Comparison of ENCODE assay signal across 10 cellular contexts in the genomic region with DNA sequence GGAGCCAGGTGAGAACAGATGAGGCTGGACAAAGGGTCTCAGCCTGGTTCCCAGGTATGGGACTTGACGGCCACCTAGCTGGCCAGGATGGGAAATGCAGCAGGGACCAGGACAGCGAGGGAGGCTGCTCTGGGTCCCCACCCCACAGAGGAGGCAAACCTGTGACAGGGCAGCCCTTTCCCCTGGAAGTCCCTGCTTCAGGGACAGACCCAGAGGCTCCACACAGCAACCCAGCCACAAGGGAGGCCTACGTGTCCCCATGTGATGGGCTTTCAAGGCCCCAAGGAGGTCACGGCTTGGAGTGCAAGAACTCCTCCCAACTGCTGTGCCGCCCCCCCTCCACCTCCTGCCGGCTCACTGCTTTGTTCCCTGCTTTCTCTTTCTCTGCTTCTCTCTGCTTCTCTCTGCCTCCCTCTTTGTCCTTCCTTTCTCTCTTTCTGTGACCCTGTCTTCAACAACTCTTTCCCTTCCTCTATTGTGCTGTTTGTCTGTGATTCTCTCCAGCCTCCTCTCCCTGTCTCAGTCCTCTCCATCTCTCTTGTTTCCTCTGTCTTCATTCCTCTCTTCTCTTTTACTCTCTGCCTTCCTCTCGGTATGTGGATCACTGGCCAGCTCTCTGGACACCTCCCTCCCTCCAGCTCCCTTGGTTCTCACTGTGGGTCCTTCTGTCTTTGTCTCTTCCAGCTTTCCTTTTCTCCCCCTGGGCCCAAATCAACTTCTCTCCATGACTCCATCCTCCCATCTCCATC. TPM values are rescaled to one million over a fixed set of nuclear protein-coding genes. Genes with fewer than 3 reads are reported as not detected.
DNase-seq lines count a peak whose midpoint lies in the region; ATAC-seq and TF ChIP-seq lines count a peak whose summit lies in the region.
"Had no signal": no experiment of that assay in that cellular context is flagged by ENCODE, and none has a peak within 500 bp of the region (broad histone marks: within the 10 kb centered on the region; RNA-seq: fewer than 3 reads in every experiment).

No MANE protein-coding gene starts in this region.

- TF ChIP-seq RAD21 in Ishikawa (IDR thresholded peaks at IDR 0.05; ENCODE audit: low read depth): peak; percentile 90

- peak overlapping the region; percentile 63 for H3K4me2 ChIP-seq in neural progenitor cell

- no peaks in the 10 kb centered on the region for H3F3A ChIP-seq in neural progenitor cell (ENCODE audit: low read depth)

- no peaks in the 10 kb centered on the region for H3K27me3 ChIP-seq in colonic mucosa
- peaks cover 24% of the 10 kb centered on the region for H3K27me3 ChIP-seq in neural progenitor cell

- no peak overlapping the region for H3K27ac ChIP-seq in colonic mucosa
- no peak overlapping the region for H3K27ac ChIP-seq in neural progenitor cell
- H3K27ac ChIP-seq: skin epidermis had no signal

- H3K9me3 ChIP-seq in colonic mucosa: no peaks in the 10 kb centered on the region
- H3K9me3 ChIP-seq in neural progenitor cell (ENCODE audit: low read depth): no peaks in the 10 kb centered on the region

- DNase-seq in Calu3 (peak; percentile 65), colonic mucosa (no peak), neural progenitor cell (ENCODE audit: low spot score) (peak; percentile 66), GM19240 (ENCODE audit: insufficient read length, low spot score) (no peak), pons (ENCODE audit: low spot score) (no peak), NCI-H2107 (lab: John Stamatoyannopoulos, UW) (no peak)
- DNase-seq: activated CD4-positive, alpha-beta T cell treated with anti-CD3 and anti-CD28 coated beads for 1 hour had no signal

- H3K4me1 Mint-ChIP-seq in Calu3 (ENCODE audit: low read depth, unreplicated experiment): peaks cover 6% of the 10 kb centered on the region
- peaks cover 16% of the 10 kb centered on the region for H3K4me1 Mint-ChIP-seq in neural progenitor cell

- peaks cover 77% of the 10 kb centered on the region for H3K27me3 Mint-ChIP-seq in Calu3 (ENCODE audit: unreplicated experiment)
- H3K27me3 Mint-ChIP-seq in neural progenitor cell (ENCODE audit: insufficient read depth, low read depth): peaks cover 2% of the 10 kb centered on the region

- peak overlapping the region; percentile 92 for H2AFZ ChIP-seq in neural progenitor cell (replicated peaks)

- H3K4me3 ChIP-seq in colonic mucosa: no peak overlapping the region
- no peak overlapping the region for H3K4me3 ChIP-seq in neural progenitor cell
- H3K4me3 ChIP-seq: skin epidermis had no signal

- CTCF ChIA-PET in Calu3 (lab: Charles Lee): interaction anchor here (1.0 to 2.8 kb wide), 3 partner anchors 15 to 128 kb away, joined by 3 to 17 read pairs (median 4); partner anchors contain the start of gene ZCCHC24

- no peak for ATAC-seq in HG03521 (IDR thresholded peaks at IDR 0.05; ENCODE audit: unreplicated experiment)

- H3K9me3 Mint-ChIP-seq in Calu3 (ENCODE audit: low read depth, unreplicated experiment) (no peaks in the 10 kb centered on the region), neural progenitor cell (peaks cover 6% of the 10 kb centered on the region)

- H3K27ac Mint-ChIP-seq in Calu3 (ENCODE audit: unreplicated experiment) (no peak overlapping the region), neural progenitor cell (peak overlapping the region; percentile 1)

- H3K79me2 ChIP-seq in neural progenitor cell (ENCODE audit: low read depth): no peaks in the 10 kb centered on the region

- H4K20me1 ChIP-seq in neural progenitor cell (ENCODE audit: low read depth): no peaks in the 10 kb centered on the region

- TF ChIP-seq CTCF in Calu3 (IDR thresholded peaks at IDR 0.05; ENCODE audit: unreplicated experiment): peak; percentile 75
- TF ChIP-seq CTCF in colonic mucosa (IDR thresholded peaks at IDR 0.05): peak; percentile 30
- peak; percentile 60 for TF ChIP-seq CTCF in neural progenitor cell (IDR thresholded peaks at IDR 0.05)

- no peak for TF ChIP-seq EP300 in Ishikawa (IDR thresholded peaks at IDR 0.05; ENCODE audit: borderline replicate concordance)

- intact Hi-C loops in Calu3 (cut with micrococcal nuclease; ENCODE audit: unreplicated experiment): loop anchor here (2.0 kb wide), 1 partner anchor 128 kb away; no protein-coding TSS in a partner anchor
- intact Hi-C loops in colonic mucosa (cut with DNase I): no loop called here

- BruUV-seq in Calu3 (replicated peaks; lab: Mats Ljungman, UMichigan): no TSS peak

- H3K4me1 ChIP-seq in colonic mucosa (no peaks in the 10 kb centered on the region), neural progenitor cell (peaks cover 6% of the 10 kb centered on the region)

- no peak overlapping the region for H3K9ac ChIP-seq in colonic mucosa (ENCODE audit: low read depth in 2 of 2, low read length in 2 of 2)
- no peak overlapping the region for H3K9ac ChIP-seq in neural progenitor cell

- H3K36me3 ChIP-seq in colonic mucosa (no peaks in the 10 kb centered on the region), neural progenitor cell (no peaks in the 10 kb centered on the region)

- H3K4me3 Mint-ChIP-seq in Calu3 (ENCODE audit: low read depth, unreplicated experiment) (no peak overlapping the region), neural progenitor cell (no peak overlapping the region)

- H3K36me3 Mint-ChIP-seq in Calu3 (ENCODE audit: insufficient read depth, unreplicated experiment): no peaks in the 10 kb centered on the region
- H3K36me3 Mint-ChIP-seq in neural progenitor cell: no peaks in the 10 kb centered on the region

TF ChIP-seq in Ishikawa, 13 proteins besides CTCF, POLR2A, EP300 and RAD21:
- TF ChIP-seq, protein P1, sequence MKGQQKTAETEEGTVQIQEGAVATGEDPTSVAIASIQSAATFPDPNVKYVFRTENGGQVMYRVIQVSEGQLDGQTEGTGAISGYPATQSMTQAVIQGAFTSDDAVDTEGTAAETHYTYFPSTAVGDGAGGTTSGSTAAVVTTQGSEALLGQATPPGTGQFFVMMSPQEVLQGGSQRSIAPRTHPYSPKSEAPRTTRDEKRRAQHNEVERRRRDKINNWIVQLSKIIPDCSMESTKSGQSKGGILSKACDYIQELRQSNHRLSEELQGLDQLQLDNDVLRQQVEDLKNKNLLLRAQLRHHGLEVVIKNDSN (IDR thresholded peaks at IDR 0.05): no peak
- TF ChIP-seq NFIC (IDR thresholded peaks at IDR 0.05) (no peak), YY1 (IDR thresholded peaks at IDR 0.05; ENCODE audit: low read depth) (no peak), EGR1 (IDR thresholded peaks at IDR 0.05) (no peak), CEBPB (IDR thresholded peaks at IDR 0.05) (no peak), TAF1 (IDR thresholded peaks at IDR 0.05; ENCODE audit: low read depth) (no peak), TCF12 (IDR thresholded peaks at IDR 0.05; ENCODE audit: low read depth) (no peak), ZBTB7A (IDR thresholded peaks at IDR 0.05; ENCODE audit: low read depth) (no peak), FOXM1 (IDR thresholded peaks at IDR 0.05; ENCODE audit: borderline replicate concordance, low read depth) (no peak), CREB1 (IDR thresholded peaks at IDR 0.05; ENCODE audit: low read depth) (no peak), TEAD4 (IDR thresholded peaks at IDR 0.05) (no peak), REST (IDR thresholded peaks at IDR 0.05; ENCODE audit: low read depth) (no peak)
- TF ChIP-seq, protein P2, sequence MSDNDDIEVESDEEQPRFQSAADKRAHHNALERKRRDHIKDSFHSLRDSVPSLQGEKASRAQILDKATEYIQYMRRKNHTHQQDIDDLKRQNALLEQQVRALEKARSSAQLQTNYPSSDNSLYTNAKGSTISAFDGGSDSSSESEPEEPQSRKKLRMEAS (IDR thresholded peaks at IDR 0.05): no peak

RNA-seq across cellular contexts. Expression of gene EIF5AL1, which starts 9.6 kb away (rescaled TPM):
- total RNA-seq in Calu3 (2022) (0.19 and 0.20 TPM in 2 replicates), colonic mucosa (1 to 10 TPM in 1 of 2 donors, under 1 TPM in 1; 0.19 to 1.6 TPM), neural progenitor cell (ENCODE audit: low replicate concordance) (0.24 and 0.31 TPM in 2 replicates)

RNA-seq across cellular contexts. Expression of gene ZCCHC24, which starts 57.3 kb away (rescaled TPM):
- total RNA-seq in Calu3 (2022) (0.98 and 1.4 TPM in 2 replicates), colonic mucosa (10 to 100 TPM in 1 of 2 donors, 1 to 10 TPM in 1; 4.6 to 19.1 TPM), neural progenitor cell (ENCODE audit: low replicate concordance) (5.9 and 10.7 TPM in 2 replicates)

RNA-seq across cellular contexts. Expression of gene SFTPA2, which starts 57.5 kb away (rescaled TPM):
- total RNA-seq in Calu3 (2022) (0.21 and 0.86 TPM in 2 replicates), colonic mucosa (10 to 100 TPM in 1 of 2 donors, 1 to 10 TPM in 1; 5.6 to 14.2 TPM), neural progenitor cell (ENCODE audit: low replicate concordance) (not detected in 2 replicates)

Comparison
In these comparisons a context has a peak if more than half of its experiments do, and no peak if none do; other contexts are left out.
1. DNase-seq: peak in Calu3 (single experiment) and neural progenitor cell (single experiment); none in colonic mucosa (single experiment), GM19240 (single experiment), pons (single experiment) and NCI-H2107 (single experiment).
2. Peak in every context shown above with its lines, with median percentiles within 50 percentile points of each other: CTCF ChIP-seq.